ENCODE assay signal across 1 cellular context in genomic region chr2:64532030-64532429, GRCh38.
TF ChIP-seq lines count a peak whose summit lies in the region.

No MANE protein-coding gene starts in this region.

TF ChIP-seq in HepG2, 621 proteins besides CTCF, POLR2A, EP300 and RAD21:
- TF ChIP-seq ZNF781 (CRISPR knock-in tag; IDR thresholded peaks at IDR 0.05; ENCODE audit: borderline replicate concordance, not compliant biosample characterization), result no peak
- TF ChIP-seq ZMYM3 (CRISPR knock-in tag; IDR thresholded peaks at IDR 0.05), result peak; percentile 37; the same call in 1 of the 2 replicates
